In the genomic region with DNA sequence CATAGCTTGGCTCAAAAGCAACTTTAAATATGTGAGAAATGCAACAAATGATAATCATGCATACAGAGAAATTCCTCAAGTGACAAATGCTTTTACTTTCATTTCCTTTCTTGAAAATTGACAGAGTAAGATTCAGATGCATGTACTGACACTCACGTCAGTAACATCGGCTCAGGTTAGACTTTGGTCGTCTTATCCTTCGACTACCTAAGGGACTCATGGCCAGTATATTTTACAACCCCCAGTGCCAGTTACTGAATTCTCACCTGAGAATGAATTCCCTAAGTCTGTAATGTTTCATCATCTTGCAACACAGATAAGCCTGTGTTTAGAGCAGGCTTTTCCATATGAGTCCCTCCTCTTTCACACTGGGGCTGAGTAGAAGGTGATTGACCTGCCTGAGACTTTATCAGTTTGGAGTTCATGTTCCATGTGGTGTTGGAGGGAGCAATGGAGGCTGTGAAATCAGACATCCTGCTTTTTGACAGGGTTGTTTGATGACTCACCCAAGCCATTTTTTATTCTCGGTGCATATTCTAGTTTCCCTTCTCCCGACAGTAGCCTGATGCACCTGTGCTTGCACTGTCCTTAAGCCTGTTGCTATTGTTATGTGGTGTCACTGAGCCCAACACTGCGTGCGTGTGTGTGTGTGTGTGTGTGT, we compare ENCODE assay signal across 8 cellular contexts. TPM values are rescaled to one million over a fixed set of nuclear protein-coding genes. Genes with fewer than 3 reads are reported as not detected.
DNase-seq lines count a peak whose midpoint lies in the region; ATAC-seq, FAIRE-seq and TF ChIP-seq lines count a peak whose summit lies in the region.

No MANE protein-coding gene starts in this region.

- peak overlapping the region; percentile 87 for H2BK20ac ChIP-seq in IMR-90 (ENCODE audit: low read depth, low read length)

- H3K79me1 ChIP-seq in IMR-90 (ENCODE audit: low read depth in 1 of 2, low read length in 2 of 2) (peaks cover 0 to 8% of the 10 kb centered on the region in 2 experiments; a peak in 2 of 4 replicates), trophoblast cell (ENCODE audit: low read length) (no peaks in the 10 kb centered on the region)

- SMC1A ChIA-PET in GM12878 (lab: Charles Lee; ENCODE audit: uncharacterized antibody, unreplicated experiment): interaction anchor here (2.2 kb wide), 1 partner anchor 203 kb away, joined by 6 read pairs; no protein-coding TSS in a partner anchor

- H2AK5ac ChIP-seq in IMR-90 (ENCODE audit: low read depth, low read length): peak overlapping the region; percentile 83
- no peak overlapping the region for H2AK5ac ChIP-seq in trophoblast cell (ENCODE audit: low read length)

- TF ChIP-seq EP300 in GM12878 (IDR thresholded peaks at IDR 0.05; ENCODE audit: borderline replicate concordance in 1 of 2, control insufficient read depth in 1 of 2, low read depth in 2 of 2, low read length in 2 of 2): no peak

- H3K4me1 ChIP-seq in IMR-90 (ENCODE audit: control insufficient read depth, insufficient read depth, low read length): peaks cover 8% of the 10 kb centered on the region
- H3K4me1 ChIP-seq in GM12878 (ENCODE audit: control insufficient read depth, insufficient read depth, low read length): peaks cover 20% of the 10 kb centered on the region
- H3K4me1 ChIP-seq in trophoblast cell (ENCODE audit: control insufficient read depth in 1 of 2, insufficient read depth in 2 of 2, low read length in 2 of 2): peaks cover 0 to 3% of the 10 kb centered on the region in 2 experiments
- H3K4me1 ChIP-seq in BE2C: no peaks in the 10 kb centered on the region

- POLR2A ChIA-PET in IMR-90 (lab: Charles Lee; ENCODE audit: unreplicated experiment) (no interaction called here), GM12878 (lab: Charles Lee) (interaction anchor here (0.8 kb wide), 1 partner anchor 9 kb away, joined by 5 read pairs; no protein-coding TSS in a partner anchor)

- WGBS in IMR-90 (ENCODE audit: extremely low coverage in 2 of 2, insufficient read length in 1 of 2), 2 experiments: no CpG with 5 or more reads among the region's 8 CpGs
- WGBS in GM12878 (ENCODE audit: insufficient coverage, insufficient replicate concordance, low lambda C conversion rate, missing lambda C conversion rate): 5% methylated on average over 8 of the region's 8 CpGs
- WGBS in trophoblast cell (ENCODE audit: extremely low coverage, insufficient coverage, insufficient read length): no CpG with 5 or more reads among the region's 8 CpGs

- RAD21 ChIA-PET in GM12878 (lab: Charles Lee; ENCODE audit: unreplicated experiment): interaction anchor here (1.2 kb wide), 1 partner anchor 203 kb away, joined by 4 read pairs; no protein-coding TSS in a partner anchor

- H3K4me3 ChIP-seq in IMR-90 (ENCODE audit: insufficient read depth, low read depth, low read length): peak overlapping the region; percentile 12; the same call in 1 of the 2 replicates
- peak overlapping the region; percentile 20; the same call in 1 of the 2 replicates for H3K4me3 ChIP-seq in GM12878
- H3K4me3 ChIP-seq in trophoblast cell (ENCODE audit: low read depth, low read length): no peak overlapping the region
- no peak overlapping the region for H3K4me3 ChIP-seq in BE2C (ENCODE audit: low read depth, low read length)

- H3K4ac ChIP-seq in IMR-90 (ENCODE audit: low read depth, low read length) (peak overlapping the region; percentile 74), trophoblast cell (ENCODE audit: low read depth, low read length) (no peak overlapping the region)

- peak overlapping the region; percentile 9 for H2BK15ac ChIP-seq in IMR-90 (ENCODE audit: low read depth, low read length)

- H3K4me2 ChIP-seq in IMR-90 (ENCODE audit: low read depth, low read length) (peak overlapping the region; percentile 89), GM12878 (ENCODE audit: control insufficient read depth, insufficient read depth) (peak overlapping the region; percentile 90), trophoblast cell (ENCODE audit: low read length) (no peak overlapping the region)

- H3K27ac ChIP-seq in IMR-90 (ENCODE audit: insufficient read depth, low read length) (no peak overlapping the region; the same call in 1 of the 2 replicates), GM12878 (ENCODE audit: control insufficient read depth, insufficient read depth) (peak overlapping the region; percentile 82), trophoblast cell (ENCODE audit: low read depth, low read length) (no peak overlapping the region)

- DNase-seq in GM12892 (ENCODE audit: insufficient read length) (peak; percentile 25), IMR-90 (peak; percentile 57), GM12878 (ENCODE audit: low read depth, low spot score) (peak; percentile 55), trophoblast cell (peak; percentile 31 to 68), middle frontal gyrus (ENCODE audit: extremely low spot score, low spot score) (no peak), anterior cingulate cortex (lab: John Stamatoyannopoulos, UW) (no peak), BE2C (no peak)

- peak overlapping the region; percentile 59; the same call in 1 of the 2 replicates for H3K56ac ChIP-seq in IMR-90 (ENCODE audit: extremely low read depth, insufficient read depth, low read length)

- H3K18ac ChIP-seq in IMR-90 (ENCODE audit: low read depth, low read length) (peak overlapping the region; percentile 59; the same call in 1 of the 2 replicates), trophoblast cell (ENCODE audit: low read length) (no peak overlapping the region)

- H3K14ac ChIP-seq in IMR-90 (replicated peaks; ENCODE audit: low read depth, low read length) (peak overlapping the region; percentile 75), trophoblast cell (ENCODE audit: low read length) (no peak overlapping the region)

- dilution Hi-C loops in IMR-90 (cut with HindIII; ENCODE audit: low sequenced_read_pairs, unreplicated experiment): no loop called here

- H4K5ac ChIP-seq in IMR-90 (ENCODE audit: low read depth, low read length): no peak overlapping the region

- H3K9me3 ChIP-seq in IMR-90 (ENCODE audit: control insufficient read depth, insufficient read depth, low read length) (no peaks in the 10 kb centered on the region), GM12878 (replicated peaks; ENCODE audit: control insufficient read depth, insufficient read depth, low read length) (peaks cover 13% of the 10 kb centered on the region), trophoblast cell (ENCODE audit: insufficient read depth, low read depth, low read length) (peaks cover 1% of the 10 kb centered on the region), BE2C (no peaks in the 10 kb centered on the region)

- TF ChIP-seq CTCF in IMR-90 (conservative IDR thresholded peaks at IDR 0.05; ENCODE audit: low read depth, low read length) (no peak), GM12878 (IDR thresholded peaks at IDR 0.05 in 2 of 3, conservative IDR thresholded peaks at IDR 0.05 in 1 of 3; ENCODE audit: control insufficient read depth in 2 of 3, extremely low read depth in 1 of 3, insufficient read depth in 1 of 3, low read depth in 3 of 3, low read length in 3 of 3) (no peak), BE2C (IDR thresholded peaks at IDR 0.05; ENCODE audit: low read depth, low read length) (no peak)

- no peaks in the 10 kb centered on the region for H3K27me3 ChIP-seq in IMR-90 (ENCODE audit: control insufficient read depth, insufficient read depth, low read length)
- no peaks in the 10 kb centered on the region for H3K27me3 ChIP-seq in GM12878 (replicated peaks in 1 of 2; ENCODE audit: control insufficient read depth in 2 of 2, insufficient read depth in 2 of 2, low read length in 1 of 2)
- H3K27me3 ChIP-seq in trophoblast cell (ENCODE audit: insufficient read depth, low read length): no peaks in the 10 kb centered on the region
- no peaks in the 10 kb centered on the region for H3K27me3 ChIP-seq in BE2C

- H4K12ac ChIP-seq in trophoblast cell (ENCODE audit: low read depth, low read length): no peak overlapping the region

- peak overlapping the region in 1 of 2 experiments; percentile 65; a peak in 2 of 4 replicates for H4K8ac ChIP-seq in IMR-90 (ENCODE audit: low read depth in 2 of 2, low read length in 2 of 2)
- no peak overlapping the region for H4K8ac ChIP-seq in trophoblast cell (ENCODE audit: low read depth, low read length)

- H2BK5ac ChIP-seq in IMR-90 (ENCODE audit: low read depth, low read length, poor library complexity, severe bottlenecking): peak overlapping the region; percentile 85
- no peak overlapping the region for H2BK5ac ChIP-seq in trophoblast cell (ENCODE audit: low read depth, low read length, poor library complexity)

- H3K79me2 ChIP-seq in GM12878 (ENCODE audit: control insufficient read depth, insufficient read depth, low read length) (no peaks in the 10 kb centered on the region), trophoblast cell (ENCODE audit: control insufficient read depth, insufficient read depth, low read length, poor library complexity) (no peaks in the 10 kb centered on the region)

- H2BK120ac ChIP-seq in IMR-90 (ENCODE audit: low read depth, low read length) (peak overlapping the region; percentile 91), trophoblast cell (ENCODE audit: insufficient read depth, low read length, poor library complexity) (no peak overlapping the region)

- H2BK12ac ChIP-seq in trophoblast cell (ENCODE audit: low read length): no peak overlapping the region

- peak; percentile 85 for FAIRE-seq in GM12892 (lab: Jason Lieb, UNC)
- FAIRE-seq in GM12878 (lab: Jason Lieb, UNC): peak; percentile 83

- H4K91ac ChIP-seq in IMR-90 (ENCODE audit: insufficient read depth, low read depth, low read length) (peak overlapping the region; percentile 82), trophoblast cell (ENCODE audit: low read depth, low read length) (no peak overlapping the region)

- H3K23ac ChIP-seq in IMR-90 (ENCODE audit: low read depth, low read length): peak overlapping the region; percentile 50; the same call in 1 of the 2 replicates
- H3K23ac ChIP-seq in trophoblast cell (ENCODE audit: low read length): no peak overlapping the region

- peaks cover 14% of the 10 kb centered on the region for H3K9me1 ChIP-seq in IMR-90 (ENCODE audit: insufficient read depth, low read length)

- intact Hi-C loops in IMR-90 (cut with micrococcal nuclease): no loop called here
- intact Hi-C loops in GM12878 (cut with micrococcal nuclease; ENCODE audit: unreplicated experiment): loop anchor here (2.0 kb wide), 1 partner anchor 53 kb away; no protein-coding TSS in a partner anchor

- peak; percentile 51 for ATAC-seq in GM21447 (IDR thresholded peaks at IDR 0.05; ENCODE audit: unreplicated experiment)
- peak; percentile 70 for ATAC-seq in IMR-90 (ENCODE audit: low read depth)
- ATAC-seq in GM12878: peak; percentile 52

- TF ChIP-seq POLR2A in GM12892 (IDR thresholded peaks at IDR 0.05; ENCODE audit: low read depth, low read length) (no peak), IMR-90 (IDR thresholded peaks at IDR 0.05; ENCODE audit: low read depth, low read length) (no peak), GM12878 (IDR thresholded peaks at IDR 0.05; ENCODE audit: low read depth, low read length) (no peak)

- TF ChIP-seq RAD21 in IMR-90 (IDR thresholded peaks at IDR 0.05; ENCODE audit: low read length): no peak
- no peak for TF ChIP-seq RAD21 in GM12878 (IDR thresholded peaks at IDR 0.05; ENCODE audit: insufficient read depth, low read depth, low read length)

- peak overlapping the region; percentile 53 for H2AK9ac ChIP-seq in IMR-90 (replicated peaks; ENCODE audit: low read depth, low read length, poor library complexity)

- H3K9ac ChIP-seq in IMR-90 (ENCODE audit: low read depth, low read length) (no peak overlapping the region), GM12878 (ENCODE audit: control insufficient read depth, insufficient read depth, low read length) (peak overlapping the region; percentile 66), trophoblast cell (ENCODE audit: low read length) (no peak overlapping the region)

- CTCF ChIA-PET in IMR-90 (lab: Yijun Ruan, JAX) (no interaction called here), GM12878 (lab: Yijun Ruan, JAX) (interaction anchor here (0.5 kb wide), 1 partner anchor 154 kb away, joined by 3 read pairs; no protein-coding TSS in a partner anchor)

- H4K20me1 ChIP-seq in IMR-90 (ENCODE audit: insufficient read depth, low read length) (no peaks in the 10 kb centered on the region), GM12878 (ENCODE audit: control insufficient read depth, insufficient read depth) (no peaks in the 10 kb centered on the region)

- BruUV-seq in IMR-90 (replicated peaks; lab: Mats Ljungman, UMichigan) (no TSS peak), GM12878 (replicated peaks; lab: Mats Ljungman, UMichigan) (no TSS peak)

- H3K36me3 ChIP-seq in IMR-90 (ENCODE audit: control insufficient read depth, insufficient read depth, low read length) (no peaks in the 10 kb centered on the region), GM12878 (ENCODE audit: control insufficient read depth in 2 of 2, insufficient read depth in 2 of 2, low read length in 1 of 2) (no peaks in the 10 kb centered on the region), trophoblast cell (ENCODE audit: control insufficient read depth in 1 of 2, insufficient read depth in 2 of 2, low read length in 2 of 2) (no peaks in the 10 kb centered on the region), BE2C (no peaks in the 10 kb centered on the region)

- in situ Hi-C loops in IMR-90 (cut with MboI; ENCODE audit: low sequenced_read_pairs) (no loop called here), GM12878 (cut with MboI) (loop anchor here (25.0 kb wide), 1 partner anchor 196 kb away; no protein-coding TSS in a partner anchor)

- H2AFZ ChIP-seq in IMR-90 (replicated peaks; ENCODE audit: low read length, poor library complexity) (peak overlapping the region; percentile 74), GM12878 (ENCODE audit: control insufficient read depth, low read depth, low read length) (peak overlapping the region; percentile 69), trophoblast cell (ENCODE audit: insufficient read depth, low read length, poor library complexity) (no peak overlapping the region)

RNA-seq across cellular contexts. Expression of a gene that starts 30.5 kb away (rescaled TPM):
- 0.15 TPM for polyA plus RNA-seq in GM12892 (2012; ENCODE audit: missing spikeins)
- total RNA-seq in IMR-90 (2012; rRNA removed) (136 and 170 TPM in 2 replicates), GM12878 (2014; rRNA removed) (under 0.01 and 0.06 TPM in 2 replicates), GM12878 (2014; rRNA removed; fragmentation: Illumina TruSeq; extraction: Trizol) (0.09 and 0.18 TPM in 2 replicates), GM12878 (2021) (0.16 and 0.23 TPM in 2 replicates)
- polyA plus RNA-seq in IMR-90 (2012; rRNA removed) (57.7 and 64.3 TPM in 2 replicates), GM12878 (2011; rRNA removed) (0.37 and 0.78 TPM in 2 replicates), GM12878 (2014; fragmentation: Illumina TruSeq; extraction: Trizol) (0.08 and 0.21 TPM in 2 replicates), GM12878 (2014; fragmentation: Nextera tagmentation; extraction: Ambion mirVana) (under 1 TPM; 0.03 to 0.05 TPM), GM12878 (2014; rRNA removed) (0.04 and 0.12 TPM in 2 replicates), GM12878 (2016; fragmentation: Nextera tagmentation; extraction: Ambion mirVana) (under 1 TPM; 0.10 to 0.36 TPM)
- 23.4 and 27.5 TPM in 2 replicates for polyA plus RNA-seq in IMR-90 (2012; cell fraction: cytosol; rRNA removed)
- polyA plus RNA-seq in IMR-90 (2012; cell fraction: nucleus; rRNA removed; ENCODE audit: low replicate concordance): 31.8 and 116 TPM in 2 replicates
- 0.96 and 1.5 TPM in 2 replicates for total RNA-seq in GM12878 (2013; cell fraction: nucleolus; rRNA removed)
- 0.13 TPM for polyA plus RNA-seq in GM12878 (2011; ENCODE audit: low read depth)
- polyA plus RNA-seq in GM12878 (2011; cell fraction: cytosol; rRNA removed): 0.31 and 0.38 TPM in 2 replicates
- polyA plus RNA-seq in GM12878 (2011; cell fraction: nucleus; rRNA removed): 0.44 and 0.72 TPM in 2 replicates
- polyA plus RNA-seq in GM12878 (2012): 0.43 and 0.48 TPM in 2 replicates
- polyA minus RNA-seq in GM12878 (2011; rRNA and poly(A)+ RNA removed): 0.72 and 2.6 TPM in 2 replicates
- polyA minus RNA-seq in GM12878 (2011; cell fraction: cytosol; rRNA and poly(A)+ RNA removed): 1.7 TPM in 1 of 2 replicates, not detected in the other
- 0.12 and 0.57 TPM in 2 replicates for polyA minus RNA-seq in GM12878 (2011; cell fraction: nucleus; rRNA and poly(A)+ RNA removed)
- 2.3 and 2.5 TPM in 2 replicates for polyA plus RNA-seq in trophoblast cell (2013)
- 0.15 TPM for polyA plus RNA-seq in BE2C (2012; ENCODE audit: insufficient read depth, insufficient read length, low read depth)

Comparison
In these comparisons a context has a peak if more than half of its experiments do, and no peak if none do; other contexts are left out.
1. DNase-seq: peak in GM12892 (single experiment), IMR-90 (single experiment), GM12878 (single experiment) and trophoblast cell (2 of 2); none in middle frontal gyrus (single experiment), anterior cingulate cortex (0 of 58) and BE2C (single experiment).
2. H3K4me3 ChIP-seq: peak in IMR-90 (single experiment) and GM12878 (single experiment); none in trophoblast cell (single experiment) and BE2C (single experiment).
3. RNA of a gene that starts 30.5 kb away (total RNA-seq): 136 to 170 TPM in IMR-90; under 0.01 to 1.5 TPM in GM12878; every median in the first group is over 10 times any median in the second.
4. Peak in every context shown above with its lines, with median percentiles within 50 percentile points of each other: ATAC-seq.